9 cellular contexts compared by ENCODE assay signal in genomic region chr18:832085-832681, GRCh38. TPM values are rescaled to one million over a fixed set of nuclear protein-coding genes. Genes with fewer than 3 reads are reported as not detected.
DNase-seq lines count a peak whose midpoint lies in the region; ATAC-seq and TF ChIP-seq lines count a peak whose summit lies in the region.
"Had no signal": no experiment of that assay in that cellular context is flagged by ENCODE, and none has a peak within 500 bp of the region (broad histone marks: within the 10 kb centered on the region; RNA-seq: fewer than 3 reads in every experiment).

No MANE protein-coding gene starts in this region.

- no peak overlapping the region for H3K4me3 ChIP-seq in parathyroid adenoma (ENCODE audit: low read depth, low read length)

- no peak overlapping the region for H3K27ac Mint-ChIP-seq in chondrocyte (ENCODE audit: unreplicated experiment)

- H3K4me3 Mint-ChIP-seq in chondrocyte (ENCODE audit: unreplicated experiment) = no peak overlapping the region

- H3K27me3 ChIP-seq in parathyroid adenoma (ENCODE audit: control insufficient read depth, insufficient read depth, low read length) = no peaks in the 10 kb centered on the region

- no peaks in the 10 kb centered on the region for H3K36me3 Mint-ChIP-seq in chondrocyte (ENCODE audit: low read depth)

- no peak overlapping the region for H3K9ac ChIP-seq in parathyroid adenoma

- H3K27me3 Mint-ChIP-seq in chondrocyte (ENCODE audit: low read depth) = peaks cover 1% of the 10 kb centered on the region

- no peak overlapping the region for H3K27ac ChIP-seq in parathyroid adenoma
- H3K27ac ChIP-seq: epithelial cell of prostate had no signal

- no peaks in the 10 kb centered on the region for H3K9me3 ChIP-seq in parathyroid adenoma (ENCODE audit: control insufficient read depth, low read length)

- H2AFZ ChIP-seq in parathyroid adenoma = peak overlapping the region; percentile 63

- no peaks in the 10 kb centered on the region for H3K4me1 ChIP-seq in parathyroid adenoma

- H3K79me2 ChIP-seq in parathyroid adenoma = no peaks in the 10 kb centered on the region

- peak overlapping the region; percentile 57 for H3K4me2 ChIP-seq in parathyroid adenoma (ENCODE audit: low read length)

- TF ChIP-seq CTCF in chondrocyte (IDR thresholded peaks at IDR 0.05) = peak; percentile 33
- no peak for TF ChIP-seq CTCF in parathyroid adenoma (IDR thresholded peaks at IDR 0.05)

- H3K36me3 ChIP-seq in parathyroid adenoma (ENCODE audit: control insufficient read depth, insufficient read depth, low read length) = no peaks in the 10 kb centered on the region

- DNase-seq in NCI-H1092 treated with DMSO at 0.1 percent for 48 hours (lab: John Stamatoyannopoulos, UW) (peak; percentile 15), NCI-H1092 (lab: John Stamatoyannopoulos, UW) (no peak), NCI-H524 (lab: John Stamatoyannopoulos, UW) (peak; percentile 24 to 66), chondrocyte (ENCODE audit: low spot score) (no peak)
- DNase-seq in central memory CD4-positive, alpha-beta T cell = no peak

- ATAC-seq in GM19035 (IDR thresholded peaks at IDR 0.05; ENCODE audit: unreplicated experiment) (no peak), HG03439 (IDR thresholded peaks at IDR 0.05; ENCODE audit: unreplicated experiment) (no peak)

- H3K4me1 Mint-ChIP-seq in chondrocyte (ENCODE audit: low read depth) = peaks cover 16% of the 10 kb centered on the region

- no peaks in the 10 kb centered on the region for H3K9me3 Mint-ChIP-seq in chondrocyte (ENCODE audit: low read depth)

RNA-seq across cellular contexts. Expression of gene YES1, which starts 20.1 kb away (rescaled TPM):
- 31.1 to 38.0 TPM (median 36.9 TPM) in 3 replicates for total RNA-seq in chondrocyte

Comparison
In these comparisons a context has a peak if more than half of its experiments do, and no peak if none do; other contexts are left out.
1. DNase-seq: peak in NCI-H1092 treated with DMSO at 0.1 percent for 48 hours (single experiment) and NCI-H524 (2 of 2); none in NCI-H1092 (single experiment), chondrocyte (single experiment) and central memory CD4-positive, alpha-beta T cell (single experiment).